In the genomic region with DNA sequence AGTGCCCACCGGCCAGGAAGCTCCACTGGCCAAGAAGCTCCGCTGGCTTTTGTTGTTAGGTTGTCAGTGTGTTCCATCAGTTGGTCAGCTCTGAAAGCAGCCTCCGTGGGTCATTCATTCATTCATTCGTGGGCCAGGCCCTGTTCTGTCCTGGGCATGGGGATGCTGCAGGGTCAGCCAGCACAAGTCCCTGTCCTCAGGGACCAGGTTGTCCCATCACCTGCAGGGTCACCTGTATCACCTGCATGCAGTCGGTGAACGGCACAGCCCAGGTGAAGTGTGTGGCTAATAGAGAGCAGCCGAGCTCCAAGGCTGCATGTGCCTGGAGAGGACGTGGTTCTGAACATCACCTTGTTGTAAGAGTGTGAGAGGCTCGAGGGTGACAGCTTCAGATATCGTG, we compare ENCODE assay signal across 30 cellular contexts.
"Had no signal": no experiment of that assay in that cellular context is flagged by ENCODE, and none has a peak within 500 bp of the region (broad histone marks: within the 10 kb centered on the region; RNA-seq: fewer than 3 reads in every experiment).

No MANE protein-coding gene starts in this region.

- H3K4me1 Mint-ChIP-seq: central memory CD8-positive, alpha-beta T cell had no signal

- H3K4me1 ChIP-seq: Peyer's patch had no signal

- H3K27ac ChIP-seq: brain microvascular endothelial cell, cardiac muscle cell, KMS-11, Peyer's patch, WERI-Rb-1 had no signal

- H3K9me3 ChIP-seq: Peyer's patch had no signal

- H3K27ac Mint-ChIP-seq: activated CD8-positive, alpha-beta T cell treated with anti-CD3 and anti-CD28 coated beads, Interleukin-2, amount 10 ng/mL, durations not matched to agents 7 days and 5 days; activated naive CD4-positive, alpha-beta T cell treated with anti-CD3 and anti-CD28 coated beads, Interleukin-2, amount 50 U/mL, for 72 hours; activated T-cell treated with anti-CD3 and anti-CD28 coated beads, Interleukin-2, amount 50 U/mL, for 24 hours; activated T-helper 2 cell treated with anti-CD3 and anti-CD28 coated beads, Interferon-gamma antibody, Interleukin-2, Interleukin-4, amounts not matched to agents 10 μg/mL and 5 μg/mL and 100 μg/mL, durations not matched to agents 14 hours and 24 hours and 36 hours had no signal

- H3K9me3 Mint-ChIP-seq: activated T-cell treated with anti-CD3 and anti-CD28 coated beads, Interleukin-2, amount 50 U/mL, for 24 hours; activated T-helper 2 cell treated with anti-CD3 and anti-CD28 coated beads, Interferon-gamma antibody, Interleukin-2, Interleukin-4, amounts not matched to agents 10 μg/mL and 5 μg/mL and 100 μg/mL, durations not matched to agents 14 hours and 24 hours and 36 hours; central memory CD8-positive, alpha-beta T cell had no signal

- ATAC-seq: activated CD8-positive, alpha-beta T cell treated with anti-CD3 and anti-CD28 coated beads, Interleukin-2, amount 10 ng/mL, durations not matched to agents 7 days and 5 days; activated naive CD4-positive, alpha-beta T cell treated with anti-CD3 and anti-CD28 coated beads, Interleukin-2, amount 50 U/mL, for 72 hours; PC-3 had no signal

- H3K4me3 Mint-ChIP-seq: activated CD8-positive, alpha-beta T cell treated with anti-CD3 and anti-CD28 coated beads, Interleukin-2, amount 10 ng/mL, durations not matched to agents 7 days and 5 days; activated T-cell treated with anti-CD3 and anti-CD28 coated beads, Interleukin-2, amount 50 U/mL, for 24 hours; central memory CD8-positive, alpha-beta T cell had no signal

- H3K4me3 ChIP-seq: cardiac muscle cell, Peyer's patch had no signal

- DNase-seq: activated CD4-positive, alpha-beta T cell treated with anti-CD3 and anti-CD28 coated beads for 1 hour; activated CD4-positive, alpha-beta T cell treated with anti-CD3 and anti-CD28 coated beads for 48 hours; activated CD4-positive, CD25-positive, alpha-beta regulatory T cell; activated CD8-positive, alpha-beta T cell treated with anti-CD3 and anti-CD28 coated beads, Interleukin-2, amount 10 ng/mL, durations not matched to agents 7 days and 5 days; activated gamma-delta T cell; activated naive CD4-positive, alpha-beta T cell treated with Interleukin-2 at 50 U/mL for 16 hours; activated T-cell treated with anti-CD3 and anti-CD28 coated beads, Interleukin-2, amount 50 U/mL, for 24 hours; brain microvascular endothelial cell; MM.1S; MV-4-11; NCI-H1092; NCI-H1436 treated with DMSO at 0.1 percent for 48 hours; NCI-H1694 treated with DMSO at 0.1 percent for 48 hours; NCI-H2029; NCI-H345; NCI-H524 treated with DMSO at 0.1 percent for 48 hours; PC-3; Peyer's patch; Right ventricle myocardium superior; RPMI8226; SW 1271; T-helper 1 cell; T-helper 2 cell; T-helper 9 cell; WERI-Rb-1 had no signal

- H3K36me3 ChIP-seq: brain microvascular endothelial cell, cardiac muscle cell, Peyer's patch, WERI-Rb-1 had no signal

- H3K27me3 ChIP-seq: brain microvascular endothelial cell, cardiac muscle cell, Peyer's patch had no signal
